In genomic region chr14:58428011-58428807, GRCh38 we compare ENCODE assay signal across 8 cellular contexts. TPM values are rescaled to one million over a fixed set of nuclear protein-coding genes. Genes with fewer than 3 reads are reported as not detected.
DNase-seq lines count a peak whose midpoint lies in the region; ATAC-seq, FAIRE-seq and TF ChIP-seq lines count a peak whose summit lies in the region.

No MANE protein-coding gene starts in this region.

- H3K9ac ChIP-seq in K562 (ENCODE audit: insufficient read depth in 1 of 2, low read depth in 2 of 2, low read length in 2 of 2) = peak overlapping the region; percentile 43 to 99; a peak in 3 of 4 replicates

- peaks cover 16% of the 10 kb centered on the region for H3K4me1 ChIP-seq in CD8-positive, alpha-beta memory T cell (ENCODE audit: insufficient read depth, low read length)
- peaks cover 3 to 7% of the 10 kb centered on the region in 2 experiments; a peak in 4 of 5 replicates for H3K4me1 ChIP-seq in K562 (replicated peaks in 1 of 2; ENCODE audit: control insufficient read depth in 2 of 2, insufficient read depth in 2 of 2, low read length in 2 of 2)

- TSS peak; percentile 77 for BruUV-seq in K562 (replicated peaks; lab: Mats Ljungman, UMichigan)

- TF ChIP-seq EP300 in K562 (IDR thresholded peaks at IDR 0.05; ENCODE audit: low read length) = no peak

- intact Hi-C loops in K562 (cut with micrococcal nuclease) = no loop called here

- H3K4me3 ChIP-seq in CD8-positive, alpha-beta memory T cell (ENCODE audit: low read length) = peak overlapping the region; percentile 100
- H3K4me3 ChIP-seq in K562 (peak overlapping the region; percentile 70), skin epidermis (peak overlapping the region; percentile 65 to 96 (median 87))

- no peaks in the 10 kb centered on the region for H3K36me3 ChIP-seq in CD8-positive, alpha-beta memory T cell (ENCODE audit: insufficient read depth, low read length)
- H3K36me3 ChIP-seq in K562 (ENCODE audit: control insufficient read depth, insufficient read depth, low read length) = peaks cover 45% of the 10 kb centered on the region

- H3K4me1 Mint-ChIP-seq in CD8-positive, alpha-beta memory T cell = peaks cover 44 to 65% (median 54%) of the 10 kb centered on the region in 3 donors
- peaks cover 31% of the 10 kb centered on the region for H3K4me1 Mint-ChIP-seq in HFFc6 (ENCODE audit: low read depth)

- peak overlapping the region; percentile 87 to 97 (median 93) for H3K4me3 Mint-ChIP-seq in CD8-positive, alpha-beta memory T cell
- H3K4me3 Mint-ChIP-seq in HFFc6 = peak overlapping the region; percentile 94

- H3K9me3 Mint-ChIP-seq in CD8-positive, alpha-beta memory T cell = peaks cover 0 to 2% (median 0%) of the 10 kb centered on the region in 5 donors
- H3K9me3 Mint-ChIP-seq in HFFc6 = no peaks in the 10 kb centered on the region

- TF ChIP-seq POLR2A in K562 (conservative IDR thresholded peaks at IDR 0.05) = peak; percentile 5; the same call in 1 of the 2 replicates

- in situ Hi-C loops in K562 (cut with MboI) = no loop called here

- peak overlapping the region; percentile 100 for H3K27ac ChIP-seq in CD8-positive, alpha-beta memory T cell (ENCODE audit: low read depth, low read length)
- H3K27ac ChIP-seq in K562 (ENCODE audit: extremely low read depth, low read depth, low read length) = peak overlapping the region; percentile 100
- H3K27ac ChIP-seq in skin epidermis = peak overlapping the region in 20 of 21 experiments; percentile 80 to 99 (median 94)

- WGBS in K562 (ENCODE audit: insufficient coverage, low coverage, missing lambda C conversion rate) = 0% methylated on average over 11 of the region's 12 CpGs

- H3K4me2 ChIP-seq in K562 (ENCODE audit: insufficient read depth, low read length) = peak overlapping the region; percentile 91

- H4K20me1 ChIP-seq in K562 (replicated peaks; ENCODE audit: control insufficient read depth, insufficient read depth, low read length) = no peaks in the 10 kb centered on the region

- CTCF ChIA-PET in CD8-positive, alpha-beta memory T cell (lab: Charles Lee) = interaction anchor here (0.9 to 1.3 kb wide), 7 partner anchors 28 to 229 kb away, joined by 3 to 13 read pairs (median 3); partner anchors contain the start of genes ACTR10, ARID4A and TOMM20L
- CTCF ChIA-PET in K562 (lab: Yijun Ruan, JAX; ENCODE audit: low intra/inter-chr PET ratio) = no interaction called here

- peak; percentile 78 for FAIRE-seq in K562 (lab: Jason Lieb, UNC)

- no peaks in the 10 kb centered on the region for H3K9me3 ChIP-seq in CD8-positive, alpha-beta memory T cell (ENCODE audit: low read length)
- no peaks in the 10 kb centered on the region for H3K9me3 ChIP-seq in K562 (replicated peaks; ENCODE audit: control insufficient read depth, insufficient read depth, low read depth, low read length)

- peak in 1 of 5 donors; percentile 11 for DNase-seq in CD8-positive, alpha-beta memory T cell
- DNase-seq in HFFc6 (peak; percentile 54), NCI-H748 treated with DMSO at 0.1 percent for 48 hours (lab: John Stamatoyannopoulos, UW) (peak; percentile 71), K562 (ENCODE audit: extremely low read depth in 1 of 4, low spot score in 3 of 4) (peak; percentile 24 to 64 (median 27)), iPS-NIHi11 (ENCODE audit: low spot score) (peak; percentile 40)

- ATAC-seq in K562 = peak; percentile 69
- ATAC-seq in HG02884 (IDR thresholded peaks at IDR 0.05; ENCODE audit: unreplicated experiment) = no peak
- ATAC-seq in GM19397 (IDR thresholded peaks at IDR 0.05; ENCODE audit: unreplicated experiment) = no peak

- peaks cover 0 to 8% of the 10 kb centered on the region in 2 donors for H3K27me3 Mint-ChIP-seq in CD8-positive, alpha-beta memory T cell
- no peaks in the 10 kb centered on the region for H3K27me3 Mint-ChIP-seq in HFFc6 (ENCODE audit: insufficient read depth)

- TF ChIP-seq CTCF in HFFc6 (IDR thresholded peaks at IDR 0.05) (no peak), K562 (IDR thresholded peaks at IDR 0.05 in 2 of 3, conservative IDR thresholded peaks at IDR 0.05 in 1 of 3; ENCODE audit: insufficient read depth in 2 of 3, low read depth in 1 of 3, low read length in 3 of 3) (no peak)

- peaks cover 72% of the 10 kb centered on the region for H3K79me2 ChIP-seq in K562 (ENCODE audit: control insufficient read depth, insufficient read depth, low read length)

- TF ChIP-seq RAD21 in K562 (CRISPR knock-in tag; conservative IDR thresholded peaks at IDR 0.05 in 1 of 2, IDR thresholded peaks at IDR 0.05 in 1 of 2) = no peak

- no peaks in the 10 kb centered on the region for H3K27me3 ChIP-seq in CD8-positive, alpha-beta memory T cell (ENCODE audit: insufficient read depth, low read length, poor library complexity, severe bottlenecking)
- H3K27me3 ChIP-seq in K562 (ENCODE audit: control insufficient read depth in 2 of 2, insufficient read depth in 2 of 2, low read length in 2 of 2) = no peaks in the 10 kb centered on the region

- H3K36me3 Mint-ChIP-seq in CD8-positive, alpha-beta memory T cell = peaks cover 0 to 42% (median 8%) of the 10 kb centered on the region in 3 donors
- H3K36me3 Mint-ChIP-seq in HFFc6 (ENCODE audit: low read depth) = peaks cover 18% of the 10 kb centered on the region; the same call in 1 of the 2 replicates

- POLR2A ChIA-PET in CD8-positive, alpha-beta memory T cell (lab: Charles Lee) = interaction anchor here (0.6 to 3.8 kb wide), 11 partner anchors 10 to 1160 kb away, joined by 3 to 27 read pairs (median 5); partner anchors contain the start of genes ACTR10, AP5M1, ARID4A and DAAM1
- POLR2A ChIA-PET in K562 (lab: Yijun Ruan, JAX) = interaction anchor here (0.6 to 1.5 kb wide), 2 partner anchors 16 to 639 kb away, joined by 3 to 6 read pairs; no protein-coding TSS in a partner anchor

- peak overlapping the region; percentile 92 to 99 (median 96) for H3K27ac Mint-ChIP-seq in CD8-positive, alpha-beta memory T cell
- H3K27ac Mint-ChIP-seq in HFFc6 = peak overlapping the region; percentile 99

- H3K9me1 ChIP-seq in K562 (ENCODE audit: control insufficient read depth, insufficient read depth, low read length) = no peaks in the 10 kb centered on the region

- peak overlapping the region; percentile 99 for H2AFZ ChIP-seq in K562 (ENCODE audit: low read depth, low read length)

RNA-seq across cellular contexts. Expression of gene KIAA0586, which starts 0.7 kb away (rescaled TPM):
- 10 to 100 TPM; 19.3 to 20.3 TPM for total RNA-seq in CD8-positive, alpha-beta memory T cell
- polyA plus RNA-seq in CD8-positive, alpha-beta memory T cell = 19.3 TPM
- total RNA-seq in HFFc6 (2021; fragmentation: NEBNext Ultra II Directional; extraction: Animal tissue kit (Norgen Biotek cat#: 25700)) = 10 to 100 TPM; 16.6 to 29.1 (median 26.0) TPM
- total RNA-seq in K562 (2011; cell fraction: chromatin; rRNA removed; ENCODE audit: low replicate concordance) = 27.4 and 83.3 TPM in 2 replicates
- 10.5 and 17.0 TPM in 2 replicates for total RNA-seq in K562 (2011; cell fraction: nucleolus; rRNA removed)
- total RNA-seq in K562 (2011; cell fraction: nucleoplasm; rRNA removed) = 25.1 and 26.0 TPM in 2 replicates
- total RNA-seq in K562 (2014; rRNA removed) (13.9 and 15.0 TPM in 2 replicates), K562 (2014; rRNA removed; fragmentation: Illumina TruSeq; extraction: Trizol) (30.9 and 37.5 TPM in 2 replicates), K562 (2015; rRNA removed; fragmentation: Illumina TruSeq; extraction: Trizol) (24.2 and 27.9 TPM in 2 replicates), K562 (2021) (21.2 and 24.4 TPM in 2 replicates)
- polyA plus RNA-seq in K562 (2011; rRNA removed) (27.9 and 28.7 TPM in 2 replicates), K562 (2014; fragmentation: Illumina TruSeq; extraction: Trizol) (21.3 and 22.6 TPM in 2 replicates), K562 (2014; fragmentation: Nextera tagmentation; extraction: Ambion mirVana) (10 to 100 TPM; 11.2 to 14.7 TPM), K562 (2014; rRNA removed) (10.0 and 11.4 TPM in 2 replicates)
- polyA plus RNA-seq in K562 (2011; cell fraction: cytosol; rRNA removed) = 7.8 and 11.2 TPM in 2 replicates
- 18.6 and 26.3 TPM in 2 replicates for polyA plus RNA-seq in K562 (2011; cell fraction: nucleus; rRNA removed)
- 15.9 and 16.4 TPM in 2 replicates for polyA plus RNA-seq in K562 (2012)
- 89.9 and 104 TPM in 2 replicates for polyA minus RNA-seq in K562 (2011; rRNA and poly(A)+ RNA removed)
- 22.8 and 31.9 TPM in 2 replicates for polyA minus RNA-seq in K562 (2011; cell fraction: cytosol; rRNA and poly(A)+ RNA removed)
- 24.5 and 48.8 TPM in 2 replicates for polyA minus RNA-seq in K562 (2011; cell fraction: nucleus; rRNA and poly(A)+ RNA removed)

RNA-seq across cellular contexts. Expression of gene TIMM9, which starts 0.9 kb away (rescaled TPM):
- 10 to 100 TPM; 84.3 to 96.7 TPM for total RNA-seq in CD8-positive, alpha-beta memory T cell
- 75.4 TPM for polyA plus RNA-seq in CD8-positive, alpha-beta memory T cell
- total RNA-seq in HFFc6 (2021; fragmentation: NEBNext Ultra II Directional; extraction: Animal tissue kit (Norgen Biotek cat#: 25700)) = 10 to 100 TPM; 34.2 to 41.8 (median 39.2) TPM
- 9.5 and 14.4 TPM in 2 replicates for total RNA-seq in K562 (2011; cell fraction: chromatin; rRNA removed; ENCODE audit: low replicate concordance)
- 9.0 and 9.1 TPM in 2 replicates for total RNA-seq in K562 (2011; cell fraction: nucleolus; rRNA removed)
- total RNA-seq in K562 (2011; cell fraction: nucleoplasm; rRNA removed) = 11.4 and 11.7 TPM in 2 replicates
- total RNA-seq in K562 (2014; rRNA removed) (42.9 and 48.2 TPM in 2 replicates), K562 (2014; rRNA removed; fragmentation: Illumina TruSeq; extraction: Trizol) (50.9 and 59.9 TPM in 2 replicates), K562 (2015; rRNA removed; fragmentation: Illumina TruSeq; extraction: Trizol) (59.7 and 62.9 TPM in 2 replicates), K562 (2021) (53.2 and 61.2 TPM in 2 replicates)
- polyA plus RNA-seq in K562 (2011; rRNA removed) (24.7 and 28.0 TPM in 2 replicates), K562 (2014; fragmentation: Illumina TruSeq; extraction: Trizol) (76.8 and 101 TPM in 2 replicates), K562 (2014; fragmentation: Nextera tagmentation; extraction: Ambion mirVana) (10 to 100 TPM; 84.3 to 89.4 TPM), K562 (2014; rRNA removed) (54.3 and 63.0 TPM in 2 replicates)
- polyA plus RNA-seq in K562 (2011; cell fraction: cytosol; rRNA removed) = 25.7 and 37.3 TPM in 2 replicates
- polyA plus RNA-seq in K562 (2011; cell fraction: nucleus; rRNA removed) = 8.1 and 9.5 TPM in 2 replicates
- 87.1 and 109 TPM in 2 replicates for polyA plus RNA-seq in K562 (2012)
- 40.4 and 40.5 TPM in 2 replicates for polyA minus RNA-seq in K562 (2011; rRNA and poly(A)+ RNA removed)
- polyA minus RNA-seq in K562 (2011; cell fraction: cytosol; rRNA and poly(A)+ RNA removed) = 9.5 and 17.4 TPM in 2 replicates
- 5.1 and 11.6 TPM in 2 replicates for polyA minus RNA-seq in K562 (2011; cell fraction: nucleus; rRNA and poly(A)+ RNA removed)

RNA-seq across cellular contexts. Expression of gene TOMM20L, which starts 32.5 kb away (rescaled TPM):
- under 1 TPM in 1 of 2 experiments, not detected in 1; 0.37 TPM for total RNA-seq in CD8-positive, alpha-beta memory T cell
- polyA plus RNA-seq in CD8-positive, alpha-beta memory T cell = not detected
- not detected for total RNA-seq in HFFc6 (2021; fragmentation: NEBNext Ultra II Directional; extraction: Animal tissue kit (Norgen Biotek cat#: 25700))
- total RNA-seq in K562 (2011; cell fraction: chromatin; rRNA removed; ENCODE audit: low replicate concordance) = not detected in 2 replicates
- not detected in 2 replicates for total RNA-seq in K562 (2011; cell fraction: nucleolus; rRNA removed)
- not detected in 2 replicates for total RNA-seq in K562 (2011; cell fraction: nucleoplasm; rRNA removed)
- not detected in 2 replicates for total RNA-seq in K562 (2014; rRNA removed)
- total RNA-seq in K562 (2014; rRNA removed; fragmentation: Illumina TruSeq; extraction: Trizol) = not detected in 2 replicates
- not detected in 2 replicates for total RNA-seq in K562 (2015; rRNA removed; fragmentation: Illumina TruSeq; extraction: Trizol)
- not detected in 2 replicates for total RNA-seq in K562 (2021)
- polyA plus RNA-seq in K562 (2011; rRNA removed) = not detected in 2 replicates
- polyA plus RNA-seq in K562 (2011; cell fraction: cytosol; rRNA removed) = not detected in 2 replicates
- not detected in 2 replicates for polyA plus RNA-seq in K562 (2011; cell fraction: nucleus; rRNA removed)
- polyA plus RNA-seq in K562 (2012) = not detected in 2 replicates
- not detected in 2 replicates for polyA plus RNA-seq in K562 (2014; fragmentation: Illumina TruSeq; extraction: Trizol)
- not detected for polyA plus RNA-seq in K562 (2014; fragmentation: Nextera tagmentation; extraction: Ambion mirVana)
- polyA plus RNA-seq in K562 (2014; rRNA removed) = not detected in 2 replicates
- polyA minus RNA-seq in K562 (2011; rRNA and poly(A)+ RNA removed) = not detected in 2 replicates
- polyA minus RNA-seq in K562 (2011; cell fraction: cytosol; rRNA and poly(A)+ RNA removed) = not detected in 2 replicates
- polyA minus RNA-seq in K562 (2011; cell fraction: nucleus; rRNA and poly(A)+ RNA removed) = not detected in 2 replicates
